1 cellular context compared by ENCODE assay signal in the genomic region with DNA sequence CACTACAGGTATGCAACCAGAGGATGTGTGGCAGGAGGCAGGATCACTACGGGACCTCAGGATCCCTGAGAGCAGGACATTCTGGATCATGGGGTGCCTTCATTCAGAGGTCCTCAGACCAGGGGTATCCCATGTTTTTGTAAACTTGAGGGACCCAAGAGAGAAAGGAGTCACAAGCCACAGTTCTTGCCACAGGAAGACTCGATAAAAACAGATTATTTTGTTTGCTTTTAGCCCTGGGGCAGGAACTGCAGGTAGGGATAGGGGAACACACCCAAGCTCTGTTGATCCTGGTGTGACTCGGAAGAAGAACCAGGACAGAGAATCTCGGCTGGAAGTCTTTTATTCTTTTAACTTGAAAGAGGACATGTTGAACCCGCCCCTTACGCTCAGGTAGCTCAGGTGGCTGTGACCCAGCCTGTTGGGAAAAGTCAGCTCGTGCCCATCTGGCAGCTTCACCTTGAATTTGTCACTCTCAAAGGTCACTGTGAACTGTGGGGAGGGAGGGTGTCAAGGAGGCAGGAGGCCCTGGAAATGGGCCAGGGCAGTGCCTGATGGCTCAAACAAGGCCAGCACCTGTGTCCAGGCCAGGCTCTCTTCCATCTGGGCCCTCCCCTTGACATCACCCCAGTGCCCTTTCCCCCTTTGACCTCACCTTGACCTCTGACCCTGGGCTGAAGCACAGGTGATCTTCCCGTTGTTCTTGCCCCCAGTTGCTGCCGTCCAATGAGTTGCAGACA.
TF ChIP-seq lines count a peak whose summit lies in the region.

No MANE protein-coding gene starts in this region.

TF ChIP-seq in HepG2, 621 proteins besides CTCF, POLR2A, EP300 and RAD21 (continued from another document and continues in another):
- no peak for TF ChIP-seq BCLAF1 (IDR thresholded peaks at IDR 0.05)
- no peak for TF ChIP-seq SRSF4 (IDR thresholded peaks at IDR 0.05; ENCODE audit: low read depth, low read length, poor library complexity, severe bottlenecking)
- TF ChIP-seq MYNN (CRISPR knock-in tag; IDR thresholded peaks at IDR 0.05; ENCODE audit: low read depth) = 0 out of 2 replicates have a peak, but pooled peaks have one; percentile 9
- no peak for TF ChIP-seq ZNF282 (IDR thresholded peaks at IDR 0.05; ENCODE audit: partially characterized antibody)
- TF ChIP-seq ZNF18 (CRISPR knock-in tag; IDR thresholded peaks at IDR 0.05; ENCODE audit: insufficient replicate concordance) = no peak
- TF ChIP-seq MED8 (CRISPR knock-in tag; IDR thresholded peaks at IDR 0.05; ENCODE audit: insufficient replicate concordance) = no peak
- no peak for TF ChIP-seq ZSCAN9 (CRISPR knock-in tag; IDR thresholded peaks at IDR 0.05; ENCODE audit: borderline replicate concordance)
- TF ChIP-seq CAMTA2 (CRISPR knock-in tag; IDR thresholded peaks at IDR 0.05; ENCODE audit: borderline replicate concordance) = no peak
- TF ChIP-seq MAX (IDR thresholded peaks at IDR 0.05) = peak; percentile 61; the same call in 1 of the 2 replicates
- TF ChIP-seq ZFX (CRISPR knock-in tag; IDR thresholded peaks at IDR 0.05; ENCODE audit: low read depth) = no peak
- TF ChIP-seq ERF (CRISPR knock-in tag; IDR thresholded peaks at IDR 0.05) = no peak
- no peak; the same call in 1 of the 2 replicates for TF ChIP-seq ZNF749 (CRISPR knock-in tag; IDR thresholded peaks at IDR 0.05; ENCODE audit: borderline replicate concordance)
- peak; percentile 76 for TF ChIP-seq REPIN1 (CRISPR knock-in tag; IDR thresholded peaks at IDR 0.05; ENCODE audit: borderline replicate concordance, low read depth)
- TF ChIP-seq ZSCAN29 (CRISPR knock-in tag; conservative IDR thresholded peaks at IDR 0.05) = no peak
- TF ChIP-seq ZNF34 (CRISPR knock-in tag; IDR thresholded peaks at IDR 0.05; ENCODE audit: borderline replicate concordance) = no peak; the same call in 1 of the 2 replicates
- TF ChIP-seq HOXA3 (CRISPR knock-in tag; IDR thresholded peaks at IDR 0.05) = peak; percentile 48
- no peak for TF ChIP-seq ZFP1 (CRISPR knock-in tag; IDR thresholded peaks at IDR 0.05)
- TF ChIP-seq NCOA2 (CRISPR knock-in tag; IDR thresholded peaks at IDR 0.05) = no peak
- TF ChIP-seq, protein P1, sequence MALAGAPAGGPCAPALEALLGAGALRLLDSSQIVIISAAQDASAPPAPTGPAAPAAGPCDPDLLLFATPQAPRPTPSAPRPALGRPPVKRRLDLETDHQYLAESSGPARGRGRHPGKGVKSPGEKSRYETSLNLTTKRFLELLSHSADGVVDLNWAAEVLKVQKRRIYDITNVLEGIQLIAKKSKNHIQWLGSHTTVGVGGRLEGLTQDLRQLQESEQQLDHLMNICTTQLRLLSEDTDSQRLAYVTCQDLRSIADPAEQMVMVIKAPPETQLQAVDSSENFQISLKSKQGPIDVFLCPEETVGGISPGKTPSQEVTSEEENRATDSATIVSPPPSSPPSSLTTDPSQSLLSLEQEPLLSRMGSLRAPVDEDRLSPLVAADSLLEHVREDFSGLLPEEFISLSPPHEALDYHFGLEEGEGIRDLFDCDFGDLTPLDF (CRISPR knock-in tag; IDR thresholded peaks at IDR 0.05) = no peak
- TF ChIP-seq RORA (CRISPR knock-in tag; IDR thresholded peaks at IDR 0.05) = no peak
- peak; percentile 33; the same call in 1 of the 2 replicates for TF ChIP-seq SOX5 (CRISPR knock-in tag; IDR thresholded peaks at IDR 0.05; ENCODE audit: borderline replicate concordance)
- no peak for TF ChIP-seq ZBTB7B (CRISPR knock-in tag; IDR thresholded peaks at IDR 0.05)
- TF ChIP-seq SRF (IDR thresholded peaks at IDR 0.05; ENCODE audit: low read depth, low read length) = no peak
- TF ChIP-seq CBFB (CRISPR knock-in tag; IDR thresholded peaks at IDR 0.05) = no peak; the same call in 1 of the 2 replicates
- no peak for TF ChIP-seq CHD2 (IDR thresholded peaks at IDR 0.05; ENCODE audit: low read depth, low read length)
- no peak for TF ChIP-seq ZNF879 (CRISPR knock-in tag; IDR thresholded peaks at IDR 0.05)
- TF ChIP-seq, protein P2, sequence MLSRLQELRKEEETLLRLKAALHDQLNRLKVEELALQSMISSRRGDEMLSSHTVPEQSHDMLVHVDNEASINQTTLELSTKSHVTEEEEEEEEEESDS (CRISPR knock-in tag; IDR thresholded peaks at IDR 0.05; ENCODE audit: borderline replicate concordance) = no peak
- no peak for TF ChIP-seq ZBTB20 (CRISPR knock-in tag; IDR thresholded peaks at IDR 0.05; ENCODE audit: borderline replicate concordance, low read depth)
- TF ChIP-seq AHR (CRISPR knock-in tag; IDR thresholded peaks at IDR 0.05) = no peak
- no peak; the same call in 1 of the 2 replicates for TF ChIP-seq EED (CRISPR knock-in tag; IDR thresholded peaks at IDR 0.05)
- no peak for TF ChIP-seq SOX13 (IDR thresholded peaks at IDR 0.05)
- TF ChIP-seq SOX13 (CRISPR knock-in tag; conservative IDR thresholded peaks at IDR 0.05 in 1 of 2, IDR thresholded peaks at IDR 0.05 in 1 of 2) = 0 out of 4 replicates have a peak, but pooled peaks of 1 of the 2 experiments have one; percentile 24
- TF ChIP-seq U2AF2 (IDR thresholded peaks at IDR 0.05; ENCODE audit: low read depth, low read length) = no peak
- TF ChIP-seq HNRNPUL1 (IDR thresholded peaks at IDR 0.05; ENCODE audit: low read depth, low read length) = no peak
- TF ChIP-seq JUNB (CRISPR knock-in tag; IDR thresholded peaks at IDR 0.05; ENCODE audit: borderline replicate concordance) = no peak
- no peak for TF ChIP-seq EHMT2 (IDR thresholded peaks at IDR 0.05; ENCODE audit: borderline replicate concordance, low read depth, low read length)
- TF ChIP-seq ZKSCAN5 (CRISPR knock-in tag; IDR thresholded peaks at IDR 0.05) = no peak
- TF ChIP-seq, protein P3, sequence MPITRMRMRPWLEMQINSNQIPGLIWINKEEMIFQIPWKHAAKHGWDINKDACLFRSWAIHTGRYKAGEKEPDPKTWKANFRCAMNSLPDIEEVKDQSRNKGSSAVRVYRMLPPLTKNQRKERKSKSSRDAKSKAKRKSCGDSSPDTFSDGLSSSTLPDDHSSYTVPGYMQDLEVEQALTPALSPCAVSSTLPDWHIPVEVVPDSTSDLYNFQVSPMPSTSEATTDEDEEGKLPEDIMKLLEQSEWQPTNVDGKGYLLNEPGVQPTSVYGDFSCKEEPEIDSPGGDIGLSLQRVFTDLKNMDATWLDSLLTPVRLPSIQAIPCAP (CRISPR knock-in tag; IDR thresholded peaks at IDR 0.05; ENCODE audit: low read depth) = no peak
- TF ChIP-seq UBTF (CRISPR knock-in tag; IDR thresholded peaks at IDR 0.05) = no peak; the same call in 1 of the 2 replicates
- TF ChIP-seq, protein P4, sequence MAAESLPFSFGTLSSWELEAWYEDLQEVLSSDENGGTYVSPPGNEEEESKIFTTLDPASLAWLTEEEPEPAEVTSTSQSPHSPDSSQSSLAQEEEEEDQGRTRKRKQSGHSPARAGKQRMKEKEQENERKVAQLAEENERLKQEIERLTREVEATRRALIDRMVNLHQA (CRISPR knock-in tag; IDR thresholded peaks at IDR 0.05) = no peak
- no peak for TF ChIP-seq CREB1 (IDR thresholded peaks at IDR 0.05)
- no peak for TF ChIP-seq CREB1 (CRISPR knock-in tag; IDR thresholded peaks at IDR 0.05)
- TF ChIP-seq, protein P5, sequence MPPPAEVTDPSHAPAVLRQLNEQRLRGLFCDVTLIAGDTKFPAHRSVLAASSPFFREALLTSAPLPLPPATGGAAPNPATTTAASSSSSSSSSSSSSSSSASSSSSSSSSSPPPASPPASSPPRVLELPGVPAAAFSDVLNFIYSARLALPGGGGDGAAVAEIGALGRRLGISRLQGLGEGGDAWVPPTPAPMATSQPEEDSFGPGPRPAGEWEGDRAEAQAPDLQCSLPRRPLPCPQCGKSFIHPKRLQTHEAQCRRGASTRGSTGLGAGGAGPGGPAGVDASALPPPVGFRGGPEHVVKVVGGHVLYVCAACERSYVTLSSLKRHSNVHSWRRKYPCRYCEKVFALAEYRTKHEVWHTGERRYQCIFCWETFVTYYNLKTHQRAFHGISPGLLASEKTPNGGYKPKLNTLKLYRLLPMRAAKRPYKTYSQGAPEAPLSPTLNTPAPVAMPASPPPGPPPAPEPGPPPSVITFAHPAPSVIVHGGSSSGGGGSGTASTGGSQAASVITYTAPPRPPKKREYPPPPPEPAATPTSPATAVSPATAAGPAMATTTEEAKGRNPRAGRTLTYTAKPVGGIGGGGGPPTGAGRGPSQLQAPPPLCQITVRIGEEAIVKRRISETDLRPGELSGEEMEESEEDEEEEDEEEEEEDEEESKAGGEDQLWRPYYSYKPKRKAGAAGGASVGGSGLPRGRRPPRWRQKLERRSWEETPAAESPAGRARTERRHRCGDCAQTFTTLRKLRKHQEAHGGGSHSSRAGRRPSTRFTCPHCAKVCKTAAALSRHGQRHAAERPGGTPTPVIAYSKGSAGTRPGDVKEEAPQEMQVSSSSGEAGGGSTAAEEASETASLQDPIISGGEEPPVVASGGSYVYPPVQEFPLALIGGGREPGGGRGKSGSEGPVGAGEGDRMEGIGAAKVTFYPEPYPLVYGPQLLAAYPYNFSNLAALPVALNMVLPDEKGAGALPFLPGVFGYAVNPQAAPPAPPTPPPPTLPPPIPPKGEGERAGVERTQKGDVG (CRISPR knock-in tag; IDR thresholded peaks at IDR 0.05; ENCODE audit: borderline replicate concordance) = no peak
- no peak for TF ChIP-seq KLF15 (CRISPR knock-in tag; IDR thresholded peaks at IDR 0.05; ENCODE audit: borderline replicate concordance)
- TF ChIP-seq MIER2 (CRISPR knock-in tag; IDR thresholded peaks at IDR 0.05) = no peak
- peak; percentile 74; the same call in 1 of the 2 replicates for TF ChIP-seq HNRNPL (IDR thresholded peaks at IDR 0.05; ENCODE audit: low read depth, low read length)
- no peak for TF ChIP-seq BCL6 (CRISPR knock-in tag; IDR thresholded peaks at IDR 0.05)
- TF ChIP-seq DNMT1 (CRISPR knock-in tag; IDR thresholded peaks at IDR 0.05) = no peak
- no peak for TF ChIP-seq ZNF335 (CRISPR knock-in tag; IDR thresholded peaks at IDR 0.05)
- no peak for TF ChIP-seq ZNF770 (CRISPR knock-in tag; IDR thresholded peaks at IDR 0.05)
